1 cellular context compared by ENCODE assay signal in the genomic region with DNA sequence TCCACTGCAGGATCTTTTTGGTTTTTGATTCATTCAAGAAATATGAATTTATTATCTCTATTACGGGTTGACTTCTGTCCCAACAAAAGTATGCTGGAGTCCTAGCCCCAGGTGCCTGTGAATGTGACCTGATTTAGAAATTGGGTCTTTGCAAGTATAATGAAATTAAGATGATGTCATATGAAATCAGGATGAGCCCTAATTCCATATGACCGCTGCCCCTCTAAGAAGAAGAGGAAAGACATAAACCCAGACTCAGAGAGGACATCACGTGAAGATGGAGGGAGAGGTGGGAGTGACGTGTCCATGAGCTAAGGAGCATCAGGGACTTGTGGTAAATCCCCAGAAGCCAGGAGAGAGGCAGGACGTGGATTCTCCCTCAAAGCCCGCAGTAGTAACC.
TF ChIP-seq lines count a peak whose summit lies in the region.

No MANE protein-coding gene starts in this region.

TF ChIP-seq in IMR-90, 13 proteins besides CTCF, POLR2A, EP300 and RAD21:
- TF ChIP-seq RCOR1 (IDR thresholded peaks at IDR 0.05; ENCODE audit: insufficient replicate concordance, low read length): no peak
- TF ChIP-seq CEBPB (IDR thresholded peaks at IDR 0.05; ENCODE audit: low read depth, low read length): no peak
- TF ChIP-seq CHD1 (IDR thresholded peaks at IDR 0.05; ENCODE audit: low read depth, low read length): no peak
- TF ChIP-seq BHLHE40 (IDR thresholded peaks at IDR 0.05; ENCODE audit: low read depth, low read length): no peak
